In genomic region chr17:15648384-15648783, GRCh38 we compare ENCODE assay signal across 15 cellular contexts. TPM values are rescaled to one million over a fixed set of nuclear protein-coding genes. Genes with fewer than 3 reads are reported as not detected.
A peak's percentile ranks its signal among the peaks of the same experiment; 100 is the strongest.
DNase-seq lines count a peak whose midpoint lies in the region; ATAC-seq and TF ChIP-seq lines count a peak whose summit lies in the region.
"Had no signal": no experiment of that assay in that cellular context is flagged by ENCODE, and none has a peak within 500 bp of the region (broad histone marks: within the 10 kb centered on the region; RNA-seq: fewer than 3 reads in every experiment).

No MANE protein-coding gene starts in this region.

- DNase-seq in Calu3 (no peak), PC-9 (peak in 1 of 2 experiments; percentile 40), gastrocnemius medialis (no peak), COLO829 (ENCODE audit: low spot score) (no peak)
- no peak for DNase-seq in activated T-cell treated with anti-CD3 and anti-CD28 coated beads, Interleukin-2, amount 50 U/mL, for 4 hours
- DNase-seq: activated CD4-positive, alpha-beta T cell treated with anti-CD3 and anti-CD28 coated beads, Interleukin-2, amount 10 ng/mL, durations not matched to agents 7 days and 5 days; activated naive CD4-positive, alpha-beta T cell treated with anti-CD3 and anti-CD28 coated beads, Interleukin-2, amount 50 U/mL, for 16 hours; NCI-H187 treated with DMSO at 0.1 percent for 48 hours; NCI-H82; ovary; stimulated activated CD4-positive, alpha-beta T cell treated with anti-CD3 and anti-CD28 coated beads, Interleukin-4, amount 100 ng/mL, for 1 hour; stimulated activated naive CD8-positive, alpha-beta T cell treated with anti-CD3 and anti-CD28 coated beads, Interleukin-15, Interleukin-2, amounts not matched to agents 100 U/mL and 50 U/mL, for 24 hours had no signal

- BruUV-seq in Calu3 (replicated peaks; lab: Mats Ljungman, UMichigan), result no TSS peak
- no TSS peak for BruUV-seq in PC-9 (replicated peaks; lab: Mats Ljungman, UMichigan)

- ATAC-seq in gastrocnemius medialis (no peak), GM21717 (IDR thresholded peaks at IDR 0.05; ENCODE audit: unreplicated experiment) (no peak), GM21576 (IDR thresholded peaks at IDR 0.05; ENCODE audit: unreplicated experiment) (no peak)
- ATAC-seq in activated T-cell treated with anti-CD3 and anti-CD28 coated beads, Interleukin-2, amount 50 U/mL, for 4 hours, result no peak
- ATAC-seq: stimulated activated naive CD8-positive, alpha-beta T cell treated with anti-CD3 and anti-CD28 coated beads, Interleukin-15, Interleukin-2, amounts not matched to agents 100 U/mL and 50 U/mL, for 24 hours had no signal

- TF ChIP-seq CTCF in Calu3 (IDR thresholded peaks at IDR 0.05; ENCODE audit: unreplicated experiment), result no peak
- TF ChIP-seq CTCF in PC-9 (conservative IDR thresholded peaks at IDR 0.05), result no peak
- TF ChIP-seq CTCF in gastrocnemius medialis (IDR thresholded peaks at IDR 0.05 in 4 of 5, conservative IDR thresholded peaks at IDR 0.05 in 1 of 5), result no peak

- H3K27ac ChIP-seq in PC-9, result peak overlapping the region; percentile 97
- peak overlapping the region; percentile 68 to 84 for H3K27ac ChIP-seq in esophagus (ENCODE audit: low read depth in 2 of 2, low read length in 1 of 2)
- peak overlapping the region; percentile 48 to 86 (median 68) for H3K27ac ChIP-seq in gastrocnemius medialis
- H3K27ac ChIP-seq: ovary had no signal

- H3K4me1 ChIP-seq in PC-9 (replicated peaks; ENCODE audit: insufficient read depth) (peaks cover 42% of the 10 kb centered on the region), esophagus (ENCODE audit: control insufficient read depth in 2 of 2, insufficient read depth in 2 of 2, low read length in 1 of 2) (peaks cover 0 to 14% of the 10 kb centered on the region in 2 donors), gastrocnemius medialis (peaks cover 28 to 32% of the 10 kb centered on the region in 2 donors)

- H3K4me1 Mint-ChIP-seq in Calu3 (ENCODE audit: low read depth, unreplicated experiment), result peaks cover 19% of the 10 kb centered on the region
- peaks cover 12% of the 10 kb centered on the region for H3K4me1 Mint-ChIP-seq in activated T-cell treated with anti-CD3 and anti-CD28 coated beads, Interleukin-2, amount 50 U/mL, for 4 hours (ENCODE audit: low read depth)

- H3K4me3 Mint-ChIP-seq in Calu3 (ENCODE audit: low read depth, unreplicated experiment), result peak overlapping the region; percentile 94
- H3K4me3 Mint-ChIP-seq in activated T-cell treated with anti-CD3 and anti-CD28 coated beads, Interleukin-2, amount 50 U/mL, for 4 hours, result no peak overlapping the region
- H3K4me3 Mint-ChIP-seq: activated CD4-positive, alpha-beta T cell treated with anti-CD3 and anti-CD28 coated beads, Interleukin-2, amount 10 ng/mL, durations not matched to agents 7 days and 5 days had no signal

- H3K27me3 ChIP-seq in PC-9 (ENCODE audit: insufficient read depth, low read depth) (no peaks in the 10 kb centered on the region), esophagus (ENCODE audit: control insufficient read depth in 1 of 2, insufficient read depth in 2 of 2, low read length in 2 of 2) (no peaks in the 10 kb centered on the region), gastrocnemius medialis (no peaks in the 10 kb centered on the region)
- H3K27me3 ChIP-seq: ovary had no signal

- H3K9me3 Mint-ChIP-seq in Calu3 (ENCODE audit: low read depth, unreplicated experiment), result no peaks in the 10 kb centered on the region
- H3K9me3 Mint-ChIP-seq in activated T-cell treated with anti-CD3 and anti-CD28 coated beads, Interleukin-2, amount 50 U/mL, for 4 hours, result no peaks in the 10 kb centered on the region
- H3K9me3 Mint-ChIP-seq: activated CD4-positive, alpha-beta T cell treated with anti-CD3 and anti-CD28 coated beads, Interleukin-2, amount 10 ng/mL, durations not matched to agents 7 days and 5 days had no signal

- CTCF ChIA-PET in Calu3 (lab: Charles Lee) (no interaction called here), PC-9 (lab: Charles Lee) (no interaction called here)

- in situ Hi-C loops in gastrocnemius medialis (cut with MboI; ENCODE audit: low sequenced_read_pairs in 4 of 4), result no loop called here

- WGBS in esophagus, 2 donors, result 67 to 75% methylated on average over 5 of the region's 5 CpGs

- no peak overlapping the region for H2AFZ ChIP-seq in PC-9

- peaks cover under 1% of the 10 kb centered on the region; the same call in 1 of the 2 replicates for H3K9me3 ChIP-seq in PC-9 (ENCODE audit: insufficient read depth, low read depth)
- no peaks in the 10 kb centered on the region for H3K9me3 ChIP-seq in esophagus (ENCODE audit: control insufficient read depth in 2 of 2, insufficient read depth in 1 of 2, low read depth in 1 of 2, low read length in 1 of 2)
- no peaks in the 10 kb centered on the region for H3K9me3 ChIP-seq in gastrocnemius medialis
- H3K9me3 ChIP-seq: ovary had no signal

- H3K79me2 ChIP-seq in PC-9 (ENCODE audit: low read depth), result peaks cover 64% of the 10 kb centered on the region

- H3K36me3 ChIP-seq in PC-9 (ENCODE audit: low read depth), result no peaks in the 10 kb centered on the region; the same call in 1 of the 2 replicates
- no peaks in the 10 kb centered on the region for H3K36me3 ChIP-seq in esophagus (ENCODE audit: control insufficient read depth in 2 of 2, insufficient read depth in 2 of 2, low read length in 1 of 2)
- H3K36me3 ChIP-seq in gastrocnemius medialis, result no peaks in the 10 kb centered on the region
- H3K36me3 ChIP-seq: ovary had no signal

- peaks cover 50% of the 10 kb centered on the region for H3F3A ChIP-seq in PC-9 (ENCODE audit: insufficient read depth, low read depth)

- peak overlapping the region; percentile 83 for H3K4me2 ChIP-seq in PC-9

- intact Hi-C loops in Calu3 (cut with micrococcal nuclease; ENCODE audit: unreplicated experiment), result no loop called here
- intact Hi-C loops in PC-9 (cut with micrococcal nuclease; ENCODE audit: unreplicated experiment), result no loop called here
- intact Hi-C loops in gastrocnemius medialis (cut with DNase I; ENCODE audit: low total_unique reads), result no loop called here

- H3K9me2 ChIP-seq in PC-9 (ENCODE audit: insufficient read depth), result no peaks in the 10 kb centered on the region

- peak overlapping the region; percentile 95 for H3K27ac Mint-ChIP-seq in Calu3 (ENCODE audit: unreplicated experiment)
- H3K27ac Mint-ChIP-seq: activated CD4-positive, alpha-beta T cell treated with anti-CD3 and anti-CD28 coated beads, Interleukin-2, amount 10 ng/mL, durations not matched to agents 7 days and 5 days had no signal

- H3K4me3 ChIP-seq in PC-9, result peak overlapping the region; percentile 88
- peak overlapping the region; percentile 24 to 71 for H3K4me3 ChIP-seq in esophagus (ENCODE audit: low read depth in 1 of 2, low read length in 2 of 2)
- H3K4me3 ChIP-seq in gastrocnemius medialis, result peak overlapping the region; percentile 38 to 70 (median 64)
- H3K4me3 ChIP-seq: ovary had no signal

- H3K36me3 Mint-ChIP-seq in Calu3 (ENCODE audit: insufficient read depth, unreplicated experiment), result peaks cover 64% of the 10 kb centered on the region
- H3K36me3 Mint-ChIP-seq in activated T-cell treated with anti-CD3 and anti-CD28 coated beads, Interleukin-2, amount 50 U/mL, for 4 hours (ENCODE audit: insufficient read depth), result no peaks in the 10 kb centered on the region

- no peak for TF ChIP-seq POLR2A in gastrocnemius medialis (IDR thresholded peaks at IDR 0.05)

- H3K27me3 Mint-ChIP-seq in Calu3 (ENCODE audit: unreplicated experiment), result no peaks in the 10 kb centered on the region
- no peaks in the 10 kb centered on the region for H3K27me3 Mint-ChIP-seq in activated T-cell treated with anti-CD3 and anti-CD28 coated beads, Interleukin-2, amount 50 U/mL, for 4 hours (ENCODE audit: low read depth)
- H3K27me3 Mint-ChIP-seq: activated CD4-positive, alpha-beta T cell treated with anti-CD3 and anti-CD28 coated beads, Interleukin-2, amount 10 ng/mL, durations not matched to agents 7 days and 5 days had no signal

- H4K20me1 ChIP-seq in PC-9 (ENCODE audit: insufficient read depth), result no peaks in the 10 kb centered on the region

- POLR2A ChIA-PET in PC-9 (lab: Charles Lee; ENCODE audit: unreplicated experiment), result interaction anchor here (0.5 to 1.7 kb wide), 5 partner anchors 10 to 318 kb away, joined by 3 to 23 read pairs (median 5); no protein-coding TSS in a partner anchor

RNA-seq across cellular contexts. Expression of gene FBXW10B, which starts 28.9 kb away (rescaled TPM):
- total RNA-seq in Calu3 (2022) (8.1 and 12.6 TPM in 2 replicates), PC-9 (2021) (16.2 and 19.9 TPM in 2 replicates), gastrocnemius medialis (1 to 10 TPM; 1.1 to 2.7 (median 1.5) TPM)
- polyA plus RNA-seq in esophagus, result 10 to 100 TPM in 1 of 2 donors, 1 to 10 TPM in 1; 9.1 to 13.9 TPM
- 1 to 10 TPM in 1 of 3 donors, under 1 TPM in 2; 0.73 to 2.1 (median 0.87) TPM for total RNA-seq in activated T-cell treated with anti-CD3 and anti-CD28 coated beads, Interleukin-2, amount 50 U/mL, for 4 hours

RNA-seq across cellular contexts. Expression of gene TRIM16, which starts 35.7 kb away (rescaled TPM):
- total RNA-seq in Calu3 (2022) (53.2 and 56.1 TPM in 2 replicates), PC-9 (2021) (213 and 243 TPM in 2 replicates), gastrocnemius medialis (10 to 100 TPM; 14.0 to 33.0 (median 21.2) TPM)
- polyA plus RNA-seq in esophagus, result 100 to 1,000 TPM in 1 of 2 donors, 10 to 100 TPM in 1; 72.2 to 140 TPM
- 1 to 10 TPM; 6.7 to 9.3 (median 8.5) TPM for total RNA-seq in activated T-cell treated with anti-CD3 and anti-CD28 coated beads, Interleukin-2, amount 50 U/mL, for 4 hours

RNA-seq across cellular contexts. Expression of gene ZNF286A, which starts 51.2 kb away (rescaled TPM):
- total RNA-seq in Calu3 (2022), result 15.3 and 22.3 TPM in 2 replicates
- 65.9 and 66.1 TPM in 2 replicates for total RNA-seq in PC-9 (2021)
- polyA plus RNA-seq in esophagus, result 1 to 10 TPM; 5.4 to 5.8 TPM
- total RNA-seq in gastrocnemius medialis, result 10 to 100 TPM in 1 of 4 donors, 1 to 10 TPM in 3; 3.3 to 10.2 (median 6.0) TPM
- 10 to 100 TPM; 30.2 to 33.9 (median 30.6) TPM for total RNA-seq in activated T-cell treated with anti-CD3 and anti-CD28 coated beads, Interleukin-2, amount 50 U/mL, for 4 hours
